25 cellular contexts compared by ENCODE assay signal in genomic region chr11:67040147-67040546, GRCh38. TPM values are rescaled to one million over a fixed set of nuclear protein-coding genes. Genes with fewer than 3 reads are reported as not detected.
DNase-seq lines count a peak whose midpoint lies in the region; ATAC-seq and TF ChIP-seq lines count a peak whose summit lies in the region.
"Had no signal": no experiment of that assay in that cellular context is flagged by ENCODE, and none has a peak within 500 bp of the region (broad histone marks: within the 10 kb centered on the region; RNA-seq: fewer than 3 reads in every experiment).

No MANE protein-coding gene starts in this region.

- H3K27me3 Mint-ChIP-seq in HFFc6 (ENCODE audit: insufficient read depth): peaks cover 34% of the 10 kb centered on the region

- H3K36me3 Mint-ChIP-seq in HFFc6 (ENCODE audit: low read depth): no peaks in the 10 kb centered on the region
- H3K36me3 Mint-ChIP-seq: CD8-positive, alpha-beta T cell; IgD-negative memory B cell; T-cell had no signal

- peaks cover under 1% of the 10 kb centered on the region for H3K4me1 Mint-ChIP-seq in HFFc6 (ENCODE audit: low read depth)
- H3K4me1 Mint-ChIP-seq: T-cell had no signal

- no peak overlapping the region for H3K4me3 ChIP-seq in brain microvascular endothelial cell (ENCODE audit: low read depth, low read length)
- H3K4me3 ChIP-seq: SJSA1 had no signal

- no peaks in the 10 kb centered on the region for H3K9me3 Mint-ChIP-seq in HFFc6
- H3K9me3 Mint-ChIP-seq: CD8-positive, alpha-beta T cell; IgD-negative memory B cell; T-cell had no signal

- in situ Hi-C loops in brain microvascular endothelial cell (cut with HindIII; ENCODE audit: low pct_ligation_motif_present, low sequenced_read_pairs): no loop called here

- H3K27ac Mint-ChIP-seq in HFFc6: no peak overlapping the region
- H3K27ac Mint-ChIP-seq: CD8-positive, alpha-beta T cell; IgD-negative memory B cell; T-cell had no signal

- H3K27me3 ChIP-seq in brain microvascular endothelial cell (replicated peaks): no peaks in the 10 kb centered on the region
- H3K27me3 ChIP-seq: SJSA1 had no signal

- no peak overlapping the region for H3K27ac ChIP-seq in brain microvascular endothelial cell
- H3K27ac ChIP-seq: SJSA1 had no signal

- DNase-seq in HFFc6 (no peak), brain microvascular endothelial cell (no peak), iPS-NIHi7 (ENCODE audit: extremely low spot score) (peak; percentile 34), NCI-H146 (lab: John Stamatoyannopoulos, UW) (no peak), SKM-1 treated with dmso at 0.1 percent for 144 hours (lab: John Stamatoyannopoulos, UW; ENCODE audit: unreplicated experiment) (no peak), EL (no peak)
- DNase-seq: C1 segment of cervical spinal cord; CD8-positive, alpha-beta T cell; DMS 273 treated with DMSO at 0.1 percent for 48 hours; DMS79; GF-D8; HCEC 1CT; NCI-H1092 treated with DMSO at 0.1 percent for 48 hours; NCI-H1436 treated with DMSO at 0.1 percent for 48 hours; NCI-H1930; NCI-H446; NCI-H524 treated with DMSO at 0.1 percent for 48 hours; NCI-H82; NK-92 treated with Interleukin-12 subunit alpha and Interleukin-12 subunit beta, amount 100 ng/mL, for 24 hours; Right ventricle myocardium superior; RPMI8226; T-cell had no signal

- ATAC-seq in GM18519 (IDR thresholded peaks at IDR 0.05; ENCODE audit: low FRiP score, unreplicated experiment): no peak
- ATAC-seq: CD8-positive, alpha-beta T cell; T-cell had no signal

- TF ChIP-seq CTCF in HFFc6 (IDR thresholded peaks at IDR 0.05) (peak; percentile 18; the same call in 1 of the 2 replicates), brain microvascular endothelial cell (IDR thresholded peaks at IDR 0.05; ENCODE audit: low read depth, low read length, missing control alignments) (peak; percentile 18)

- H3K36me3 ChIP-seq in brain microvascular endothelial cell (replicated peaks): no peaks in the 10 kb centered on the region
- H3K36me3 ChIP-seq: SJSA1 had no signal

- H3K4me3 Mint-ChIP-seq in HFFc6: no peak overlapping the region
- H3K4me3 Mint-ChIP-seq: CD8-positive, alpha-beta T cell; T-cell had no signal

RNA-seq across cellular contexts. Expression of gene RHOD, which starts 16.5 kb away (rescaled TPM):
- 10 to 100 TPM in 2 of 6 experiments, 1 to 10 TPM in 4; 5.2 to 17.8 (median 6.1) TPM for total RNA-seq in HFFc6 (2021; fragmentation: NEBNext Ultra II Directional; extraction: Animal tissue kit (Norgen Biotek cat#: 25700))
- total RNA-seq: SJSA1 had no signal

RNA-seq across cellular contexts. Expression of gene SYT12, which starts 17.2 kb away (rescaled TPM):
- total RNA-seq in HFFc6 (2021; fragmentation: NEBNext Ultra II Directional; extraction: Animal tissue kit (Norgen Biotek cat#: 25700)): not detected
- total RNA-seq: CD8-positive, alpha-beta T cell had no signal
